Comparison of ENCODE assay signal across 8 cellular contexts in the genomic region with DNA sequence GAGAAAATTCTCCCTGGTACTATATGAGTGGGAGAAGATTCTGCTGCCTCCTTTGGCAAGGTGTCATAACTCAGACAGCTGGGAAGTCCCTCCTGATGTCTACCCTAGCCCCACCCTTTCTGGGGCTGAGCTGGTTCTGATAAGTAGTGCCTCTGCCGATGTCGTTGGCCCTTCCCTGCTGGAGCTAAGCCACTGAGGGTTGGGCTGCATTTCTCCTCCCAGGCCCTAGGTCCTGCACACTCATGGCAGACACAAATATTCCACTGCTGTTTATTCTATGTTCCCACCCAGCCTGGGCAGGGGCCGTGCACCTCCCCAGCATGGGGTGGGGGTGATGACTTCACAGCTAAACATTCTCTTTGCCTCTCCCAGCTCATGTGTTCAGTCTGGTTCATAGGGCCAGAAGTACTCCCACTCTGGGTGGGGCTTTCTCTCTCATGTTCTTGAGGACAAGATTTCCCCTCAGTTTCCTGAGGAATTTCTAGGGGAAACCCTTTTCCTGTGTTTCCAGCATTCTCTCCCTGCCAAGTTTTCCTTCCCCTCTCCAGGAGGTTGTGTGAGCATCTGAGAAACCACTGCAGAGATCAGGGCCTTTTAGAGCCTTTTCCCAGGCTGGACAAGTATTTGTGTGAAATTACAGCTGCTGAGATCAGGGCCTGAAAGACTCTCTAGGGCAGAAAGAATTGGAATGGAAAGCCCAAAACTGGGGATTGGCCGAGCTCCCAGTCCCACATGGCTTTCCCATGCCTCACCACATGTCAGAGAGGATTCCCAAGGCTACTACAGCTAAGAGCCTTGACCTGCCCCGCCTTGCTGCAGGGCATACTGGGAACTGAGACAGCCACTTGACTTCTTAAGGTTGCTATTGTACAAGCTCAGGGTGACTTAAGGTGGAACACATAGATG.
DNase-seq lines count a peak whose midpoint lies in the region; ATAC-seq and TF ChIP-seq lines count a peak whose summit lies in the region.

No MANE protein-coding gene starts in this region.

- ATAC-seq in HG02973 (IDR thresholded peaks at IDR 0.05; ENCODE audit: unreplicated experiment) = no peak

- no peak for DNase-seq in T-helper 1 cell
- DNase-seq in foreskin fibroblast = peak; percentile 94 to 97
- peak; percentile 52 for DNase-seq in pons (ENCODE audit: low spot score)
- DNase-seq in SKM-1 (lab: John Stamatoyannopoulos, UW; ENCODE audit: unreplicated experiment) = no peak
- DNase-seq in effector CD4-positive, alpha-beta T cell = no peak

- H3K4me1 Mint-ChIP-seq in T-helper 1 cell treated with Interleukin-12 subunit alpha and Interleukin-12 subunit beta and Interleukin-4 antibody, amounts not matched to agents 30 μg/mL and 1 μg/mL, for 36 hours (ENCODE audit: low read depth) = peaks cover 52% of the 10 kb centered on the region

- H3K4me3 ChIP-seq in WI38 (ENCODE audit: low read depth, low read length) (peak overlapping the region; percentile 22), foreskin fibroblast (ENCODE audit: low read depth in 1 of 2, low read length in 2 of 2) (peak overlapping the region in 1 of 2 donors; percentile 3)

- TF ChIP-seq CTCF in WI38 (IDR thresholded peaks at IDR 0.05; ENCODE audit: low read depth, low read length) (no peak), foreskin fibroblast (IDR thresholded peaks at IDR 0.05; ENCODE audit: low read depth, low read length) (no peak)

- no peaks in the 10 kb centered on the region for H3K27me3 Mint-ChIP-seq in T-helper 1 cell treated with Interleukin-12 subunit alpha and Interleukin-12 subunit beta and Interleukin-4 antibody, amounts not matched to agents 30 μg/mL and 1 μg/mL, for 36 hours (ENCODE audit: low read depth)

- peak overlapping the region; percentile 62 for H3K27ac Mint-ChIP-seq in T-helper 1 cell treated with Interleukin-12 subunit alpha and Interleukin-12 subunit beta and Interleukin-4 antibody, amounts not matched to agents 30 μg/mL and 1 μg/mL, for 36 hours

- H3K9me3 Mint-ChIP-seq in T-helper 1 cell treated with Interleukin-12 subunit alpha and Interleukin-12 subunit beta and Interleukin-4 antibody, amounts not matched to agents 30 μg/mL and 1 μg/mL, for 36 hours = no peaks in the 10 kb centered on the region

- H3K4me3 Mint-ChIP-seq in T-helper 1 cell treated with Interleukin-12 subunit alpha and Interleukin-12 subunit beta and Interleukin-4 antibody, amounts not matched to agents 30 μg/mL and 1 μg/mL, for 36 hours = no peak overlapping the region

- peaks cover 34% of the 10 kb centered on the region for H3K36me3 Mint-ChIP-seq in T-helper 1 cell treated with Interleukin-12 subunit alpha and Interleukin-12 subunit beta and Interleukin-4 antibody, amounts not matched to agents 30 μg/mL and 1 μg/mL, for 36 hours (ENCODE audit: low read depth)

Comparison
In these comparisons a context has a peak if more than half of its experiments do, and no peak if none do; other contexts are left out.
1. DNase-seq: peak in foreskin fibroblast (2 of 2) and pons (single experiment); none in T-helper 1 cell (0 of 5), SKM-1 (single experiment) and effector CD4-positive, alpha-beta T cell (single experiment).